ENCODE assay signal across 8 cellular contexts in the genomic region with DNA sequence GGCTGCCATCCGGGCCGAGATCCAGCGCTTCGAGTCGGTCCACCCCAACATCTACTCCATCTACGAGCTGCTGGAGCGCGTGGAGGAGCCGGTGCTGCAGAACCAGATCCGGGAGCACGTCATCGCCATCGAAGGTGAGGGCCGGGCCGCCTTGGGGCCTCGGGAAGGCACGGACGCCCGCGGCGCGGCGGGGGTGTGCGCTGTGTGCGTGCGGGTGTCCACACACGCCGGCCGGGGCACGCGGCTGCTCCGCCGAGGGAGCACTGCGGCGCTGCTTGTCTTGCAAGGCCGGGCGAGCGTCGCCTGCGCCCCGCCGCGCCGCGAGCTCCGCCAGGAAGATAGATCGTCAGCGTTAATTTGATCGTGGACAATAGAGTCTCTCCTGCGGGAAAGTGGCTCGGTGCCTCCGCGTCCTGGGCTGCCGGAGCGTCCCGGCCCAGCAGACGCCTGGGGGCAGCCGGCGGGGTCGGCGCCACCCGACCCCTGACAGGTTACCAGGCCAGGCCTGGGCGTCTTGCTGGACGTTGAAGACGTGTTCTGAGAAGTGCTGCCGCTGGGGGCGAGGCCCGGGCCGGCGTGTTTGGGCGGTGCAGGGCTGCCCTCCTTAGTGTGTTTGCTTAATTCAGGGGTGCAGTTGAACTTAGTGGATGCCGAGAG. TPM values are rescaled to one million over a fixed set of nuclear protein-coding genes. Genes with fewer than 3 reads are reported as not detected.
DNase-seq lines count a peak whose midpoint lies in the region; ATAC-seq and TF ChIP-seq lines count a peak whose summit lies in the region.

No MANE protein-coding gene starts in this region.

- H3K27me3 Mint-ChIP-seq in Caco-2 (ENCODE audit: insufficient read depth, unreplicated experiment) (no peaks in the 10 kb centered on the region), brain (peaks cover 20% of the 10 kb centered on the region)

- H3K4me3 Mint-ChIP-seq in Caco-2 (ENCODE audit: unreplicated experiment) (peak overlapping the region; percentile 76), brain (peak overlapping the region; percentile 89 to 98 (median 90))

- peak overlapping the region; percentile 75 for H3K4ac ChIP-seq in IMR-90 (ENCODE audit: low read depth, low read length)

- H3K14ac ChIP-seq in IMR-90 (replicated peaks; ENCODE audit: low read depth, low read length), result peak overlapping the region; percentile 69; the same call in 1 of the 2 replicates

- H3K9me1 ChIP-seq in IMR-90 (ENCODE audit: insufficient read depth, low read length), result peaks cover 5% of the 10 kb centered on the region

- H2BK5ac ChIP-seq in IMR-90 (ENCODE audit: low read depth, low read length, poor library complexity, severe bottlenecking), result peak overlapping the region; percentile 69

- H2AK5ac ChIP-seq in IMR-90 (ENCODE audit: low read depth, low read length), result peak overlapping the region; percentile 10

- H2AFZ ChIP-seq in IMR-90 (replicated peaks; ENCODE audit: low read length, poor library complexity), result peak overlapping the region; percentile 92

- ATAC-seq in IMR-90 (ENCODE audit: low read depth), result peak; percentile 10
- ATAC-seq in GM21447 (IDR thresholded peaks at IDR 0.05; ENCODE audit: unreplicated experiment), result no peak
- no peak for ATAC-seq in GM18868 (IDR thresholded peaks at IDR 0.05; ENCODE audit: unreplicated experiment)

- in situ Hi-C loops in IMR-90 (cut with MboI; ENCODE audit: low sequenced_read_pairs), result no loop called here

- H3K27me3 ChIP-seq in Caco-2 (replicated peaks; ENCODE audit: control insufficient read depth, insufficient read depth, low read length), result no peaks in the 10 kb centered on the region
- H3K27me3 ChIP-seq in IMR-90 (ENCODE audit: control insufficient read depth, insufficient read depth, low read length), result no peaks in the 10 kb centered on the region
- no peaks in the 10 kb centered on the region for H3K27me3 ChIP-seq in skeletal muscle tissue (ENCODE audit: control insufficient read depth in 3 of 3, insufficient read depth in 3 of 3, low read length in 3 of 3)

- dilution Hi-C loops in IMR-90 (cut with HindIII; ENCODE audit: low sequenced_read_pairs, unreplicated experiment), result no loop called here

- H3K4me1 ChIP-seq in Caco-2 (no peaks in the 10 kb centered on the region; the same call in 1 of the 2 replicates), IMR-90 (ENCODE audit: control insufficient read depth, insufficient read depth, low read length) (peaks cover 11% of the 10 kb centered on the region), skeletal muscle tissue (ENCODE audit: control insufficient read depth in 3 of 3, insufficient read depth in 3 of 3, low read length in 3 of 3) (peaks cover 31 to 35% (median 33%) of the 10 kb centered on the region in 3 donors)

- H3K36me3 Mint-ChIP-seq in Caco-2 (ENCODE audit: insufficient read depth, unreplicated experiment), result no peaks in the 10 kb centered on the region
- H3K36me3 Mint-ChIP-seq in brain, result peaks cover 11% of the 10 kb centered on the region

- H3K79me1 ChIP-seq in IMR-90 (ENCODE audit: low read depth in 1 of 2, low read length in 2 of 2), result peaks cover 22 to 43% of the 10 kb centered on the region in 2 experiments

- peak overlapping the region; percentile 79 for H2AK9ac ChIP-seq in IMR-90 (replicated peaks; ENCODE audit: low read depth, low read length, poor library complexity)

- no peak overlapping the region for H2BK20ac ChIP-seq in IMR-90 (ENCODE audit: low read depth, low read length)

- DNase-seq in Caco-2 (peak; percentile 36 to 39), IMR-90 (peak; percentile 48), iPS-NIHi7 (ENCODE audit: extremely low spot score) (peak; percentile 31), NCI-H2171 treated with DMSO at 0.1 percent for 48 hours (lab: John Stamatoyannopoulos, UW) (no peak)

- H4K91ac ChIP-seq in IMR-90 (ENCODE audit: insufficient read depth, low read depth, low read length), result no peak overlapping the region

- H3K9me3 ChIP-seq in Caco-2, result no peaks in the 10 kb centered on the region
- H3K9me3 ChIP-seq in IMR-90 (ENCODE audit: control insufficient read depth, insufficient read depth, low read length), result no peaks in the 10 kb centered on the region
- no peaks in the 10 kb centered on the region for H3K9me3 ChIP-seq in skeletal muscle tissue (ENCODE audit: control insufficient read depth in 3 of 3, low read length in 3 of 3)

- peak overlapping the region; percentile 52 to 54; a peak in 2 of 4 replicates for H4K8ac ChIP-seq in IMR-90 (ENCODE audit: low read depth in 2 of 2, low read length in 2 of 2)

- WGBS in IMR-90 (ENCODE audit: extremely low coverage in 2 of 2, insufficient read length in 1 of 2), 2 experiments, result 1% methylated on average over 51 of the region's 72 CpGs; no CpG with 5 or more reads in 1 of the 2 experiments

- intact Hi-C loops in Caco-2 (cut with micrococcal nuclease; ENCODE audit: unreplicated experiment) (loop anchor here (5.0 kb wide), 1 partner anchor 57 kb away; no protein-coding TSS in a partner anchor), IMR-90 (cut with micrococcal nuclease) (loop anchor here (1.0 to 5.0 kb wide), 4 partner anchors 98 to 943 kb away; no protein-coding TSS in a partner anchor)

- CTCF ChIA-PET in Caco-2 (lab: Charles Lee) (no interaction called here), IMR-90 (lab: Yijun Ruan, JAX) (interaction anchor here (0.6 kb wide), 1 partner anchor 63 kb away, joined by 4 read pairs; no protein-coding TSS in a partner anchor)

- 0 out of 2 replicates have a peak overlapping the region, but pooled peaks have one; percentile 27 for H3K56ac ChIP-seq in IMR-90 (ENCODE audit: extremely low read depth, insufficient read depth, low read length)

- H3K9me3 Mint-ChIP-seq in Caco-2 (ENCODE audit: unreplicated experiment) (peaks cover 6% of the 10 kb centered on the region), brain (peaks cover 9 to 17% (median 17%) of the 10 kb centered on the region in 5 experiments)

- TF ChIP-seq CTCF in Caco-2 (IDR thresholded peaks at IDR 0.05; ENCODE audit: insufficient read depth in 1 of 2, low read depth in 1 of 2, low read length in 1 of 2, severe bottlenecking in 1 of 2, unreplicated experiment in 1 of 2) (no peak), IMR-90 (conservative IDR thresholded peaks at IDR 0.05; ENCODE audit: low read depth, low read length) (no peak), brain (conservative IDR thresholded peaks at IDR 0.05) (no peak)

- H3K23ac ChIP-seq in IMR-90 (ENCODE audit: low read depth, low read length), result peak overlapping the region; percentile 55

- TF ChIP-seq POLR2A in IMR-90 (IDR thresholded peaks at IDR 0.05; ENCODE audit: low read depth, low read length), result no peak

- no peak overlapping the region for H2BK120ac ChIP-seq in IMR-90 (ENCODE audit: low read depth, low read length)

- H2BK15ac ChIP-seq in IMR-90 (ENCODE audit: low read depth, low read length), result no peak overlapping the region; the same call in 2 of the 3 replicates

- H4K5ac ChIP-seq in IMR-90 (ENCODE audit: low read depth, low read length), result no peak overlapping the region

- H4K20me1 ChIP-seq in IMR-90 (ENCODE audit: insufficient read depth, low read length), result peaks cover 39% of the 10 kb centered on the region

- H3K4me1 Mint-ChIP-seq in Caco-2 (ENCODE audit: low read depth, unreplicated experiment), result peaks cover 14% of the 10 kb centered on the region
- peaks cover 48% of the 10 kb centered on the region for H3K4me1 Mint-ChIP-seq in brain

- POLR2A ChIA-PET in Caco-2 (lab: Charles Lee), result no interaction called here
- POLR2A ChIA-PET in IMR-90 (lab: Charles Lee; ENCODE audit: unreplicated experiment), result no interaction called here

- H3K9ac ChIP-seq in IMR-90 (ENCODE audit: low read depth, low read length) (peak overlapping the region; percentile 68), skeletal muscle tissue (ENCODE audit: low read depth in 1 of 3, low read length in 3 of 3) (peak overlapping the region; percentile 65 to 79 (median 69))

- H3K18ac ChIP-seq in IMR-90 (ENCODE audit: low read depth, low read length), result peak overlapping the region; percentile 49; the same call in 1 of the 2 replicates

- H3K27ac Mint-ChIP-seq in Caco-2 (ENCODE audit: unreplicated experiment), result no peak overlapping the region
- peak overlapping the region in 4 of 5 experiments; percentile 89 to 98 (median 91) for H3K27ac Mint-ChIP-seq in brain

- H3K27ac ChIP-seq in IMR-90 (ENCODE audit: insufficient read depth, low read length) (peak overlapping the region; percentile 72), skeletal muscle tissue (ENCODE audit: low read depth, low read length) (no peak overlapping the region)

- BruUV-seq in Caco-2 (replicated peaks; lab: Mats Ljungman, UMichigan), result no TSS peak
- BruUV-seq in IMR-90 (replicated peaks; lab: Mats Ljungman, UMichigan), result no TSS peak

- H3K4me3 ChIP-seq in Caco-2 (ENCODE audit: low read depth, low read length) (peak overlapping the region; percentile 84), IMR-90 (ENCODE audit: insufficient read depth, low read depth, low read length) (peak overlapping the region; percentile 99), skeletal muscle tissue (ENCODE audit: low read length in 3 of 3) (peak overlapping the region; percentile 74 to 87 (median 83))

- no peak for TF ChIP-seq RAD21 in IMR-90 (IDR thresholded peaks at IDR 0.05; ENCODE audit: low read length)

- no peaks in the 10 kb centered on the region for H3K36me3 ChIP-seq in Caco-2 (ENCODE audit: control insufficient read depth, insufficient read depth, low read length)
- no peaks in the 10 kb centered on the region for H3K36me3 ChIP-seq in IMR-90 (ENCODE audit: control insufficient read depth, insufficient read depth, low read length)
- no peaks in the 10 kb centered on the region for H3K36me3 ChIP-seq in skeletal muscle tissue (ENCODE audit: control insufficient read depth in 3 of 3, insufficient read depth in 3 of 3, low read length in 3 of 3)

- H3K4me2 ChIP-seq in IMR-90 (ENCODE audit: low read depth, low read length), result peak overlapping the region; percentile 90

TF ChIP-seq in IMR-90, 13 proteins besides CTCF, POLR2A, EP300 and RAD21:
- TF ChIP-seq RFX5 (IDR thresholded peaks at IDR 0.05; ENCODE audit: low read depth, low read length) (no peak), SMC3 (IDR thresholded peaks at IDR 0.05; ENCODE audit: low read depth, low read length) (no peak), NFE2L2 (IDR thresholded peaks at IDR 0.05; ENCODE audit: low read depth, low read length) (no peak), MXI1 (IDR thresholded peaks at IDR 0.05; ENCODE audit: borderline replicate concordance, low read depth, low read length) (peak; percentile 64; the same call in 1 of the 2 replicates), BHLHE40 (IDR thresholded peaks at IDR 0.05; ENCODE audit: low read depth, low read length) (peak; percentile 35; the same call in 1 of the 2 replicates), RCOR1 (IDR thresholded peaks at IDR 0.05; ENCODE audit: insufficient replicate concordance, low read length) (no peak), MAFK (IDR thresholded peaks at IDR 0.05; ENCODE audit: low read depth, low read length) (no peak)

RNA-seq across cellular contexts. Expression of a gene that starts 1.0 kb away (rescaled TPM):
- 39.5 and 41.7 TPM in 2 replicates for total RNA-seq in Caco-2 (2022)
- total RNA-seq in IMR-90 (2012; rRNA removed), result 11.7 and 15.1 TPM in 2 replicates
- polyA plus RNA-seq in IMR-90 (2012; rRNA removed), result 16.4 and 17.7 TPM in 2 replicates
- polyA plus RNA-seq in IMR-90 (2012; cell fraction: cytosol; rRNA removed), result 11.8 and 14.4 TPM in 2 replicates
- 12.4 and 13.4 TPM in 2 replicates for polyA plus RNA-seq in IMR-90 (2012; cell fraction: nucleus; rRNA removed; ENCODE audit: low replicate concordance)
- 34.9 TPM for polyA plus RNA-seq in brain (ENCODE audit: insufficient read depth, low read depth, low replicate concordance)
- total RNA-seq in skeletal muscle tissue, result 18.3 TPM
